ENCODE assay signal across 18 cellular contexts in the genomic region with DNA sequence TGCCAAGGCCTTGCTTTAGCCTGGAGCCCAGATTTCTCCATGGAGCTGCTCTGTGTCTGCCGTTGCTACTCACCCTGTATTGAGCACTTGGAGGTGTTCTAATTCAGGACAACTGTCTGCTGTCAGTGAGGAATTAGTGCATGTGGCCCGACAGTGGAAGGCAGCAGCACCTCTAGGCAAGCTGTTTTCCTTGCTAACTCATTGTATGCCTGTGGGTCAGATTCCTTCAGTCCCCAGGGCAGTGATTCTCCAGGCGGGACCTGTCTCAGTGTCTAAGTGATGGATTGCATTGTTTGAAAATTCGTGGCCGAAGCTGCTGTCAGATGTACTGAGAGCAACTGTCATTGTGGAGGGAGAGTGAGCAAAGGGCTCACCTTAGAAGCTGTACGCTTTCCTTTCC.
DNase-seq lines count a peak whose midpoint lies in the region; ATAC-seq and TF ChIP-seq lines count a peak whose summit lies in the region.
"Had no signal": no experiment of that assay in that cellular context is flagged by ENCODE, and none has a peak within 500 bp of the region (broad histone marks: within the 10 kb centered on the region; RNA-seq: fewer than 3 reads in every experiment).

No MANE protein-coding gene starts in this region.

- H3K36me3 ChIP-seq in neural progenitor cell (no peaks in the 10 kb centered on the region), smooth muscle cell (ENCODE audit: low read depth) (no peaks in the 10 kb centered on the region)

- H3K4me3 ChIP-seq in neural progenitor cell, result no peak overlapping the region
- H3K4me3 ChIP-seq in smooth muscle cell, result no peak overlapping the region
- H3K4me3 ChIP-seq: A549 had no signal

- DNase-seq in NCI-H82 (lab: John Stamatoyannopoulos, UW), result peak; percentile 13
- no peak for DNase-seq in NCI-H82 treated with DMSO at 0.1 percent for 48 hours (lab: John Stamatoyannopoulos, UW; ENCODE audit: unreplicated experiment)
- peak; percentile 31 for DNase-seq in left kidney (ENCODE audit: low read depth, low spot score)
- peak; percentile 29 for DNase-seq in neural progenitor cell (ENCODE audit: low spot score)
- DNase-seq in smooth muscle cell (lab: John Stamatoyannopoulos, UW; ENCODE audit: unreplicated experiment), result no peak
- DNase-seq in activated CD4-positive, alpha-beta T cell treated with anti-CD3 and anti-CD28 coated beads, Interleukin-2, amount 50 U/mL, for 48 hours, result no peak
- no peak for DNase-seq in pons (ENCODE audit: low spot score)
- DNase-seq: AML-193; Caco-2; CD4-positive, alpha-beta T cell; GDM1; GOT3; H9 had no signal

- TF ChIP-seq CTCF in neural progenitor cell (IDR thresholded peaks at IDR 0.05) (no peak), smooth muscle cell (IDR thresholded peaks at IDR 0.05; ENCODE audit: borderline replicate concordance, insufficient read depth, poor library complexity, severe bottlenecking) (no peak)

- H3K9me3 ChIP-seq in neural progenitor cell (ENCODE audit: low read depth) (no peaks in the 10 kb centered on the region), smooth muscle cell (replicated peaks; ENCODE audit: low read depth) (no peaks in the 10 kb centered on the region)
- H3K9me3 ChIP-seq: A549, Caco-2 had no signal

- no peak overlapping the region for H3K9ac ChIP-seq in neural progenitor cell
- H3K9ac ChIP-seq in smooth muscle cell (ENCODE audit: low read depth), result no peak overlapping the region

- 76% methylated on average over 6 of the region's 6 CpGs for WGBS in smooth muscle cell (ENCODE audit: low lambda C conversion rate)

- H3K4me1 ChIP-seq in neural progenitor cell (peaks cover 9% of the 10 kb centered on the region), smooth muscle cell (ENCODE audit: low read depth) (no peaks in the 10 kb centered on the region)
- H3K4me1 ChIP-seq: A549, Caco-2 had no signal

- H3K27ac ChIP-seq in neural progenitor cell (no peak overlapping the region), smooth muscle cell (ENCODE audit: low read depth) (no peak overlapping the region)
- H3K27ac ChIP-seq: 22Rv1, A549, C4-2B had no signal

- no peaks in the 10 kb centered on the region for H3K27me3 Mint-ChIP-seq in neural progenitor cell (ENCODE audit: insufficient read depth, low read depth)

- peaks cover 2% of the 10 kb centered on the region for H3K9me3 Mint-ChIP-seq in neural progenitor cell
- H3K9me3 Mint-ChIP-seq: CD4-positive, alpha-beta T cell; H9 had no signal

- no peaks in the 10 kb centered on the region for H4K20me1 ChIP-seq in neural progenitor cell (ENCODE audit: low read depth)
- H4K20me1 ChIP-seq in smooth muscle cell (ENCODE audit: low read depth), result no peaks in the 10 kb centered on the region

- H3K4me1 Mint-ChIP-seq in neural progenitor cell, result peaks cover 15% of the 10 kb centered on the region

- H3K36me3 Mint-ChIP-seq in neural progenitor cell, result no peaks in the 10 kb centered on the region
- H3K36me3 Mint-ChIP-seq: IgD-negative memory B cell had no signal

- H3F3A ChIP-seq in neural progenitor cell (ENCODE audit: low read depth), result no peaks in the 10 kb centered on the region
- no peaks in the 10 kb centered on the region for H3F3A ChIP-seq in smooth muscle cell (ENCODE audit: low read depth)

- H2AFZ ChIP-seq in neural progenitor cell (replicated peaks) (no peak overlapping the region), smooth muscle cell (ENCODE audit: low read depth) (no peak overlapping the region)

- no peaks in the 10 kb centered on the region for H3K79me2 ChIP-seq in neural progenitor cell (ENCODE audit: low read depth)
- no peaks in the 10 kb centered on the region for H3K79me2 ChIP-seq in smooth muscle cell (ENCODE audit: low read depth)

- no peak overlapping the region for H3K27ac Mint-ChIP-seq in neural progenitor cell
- H3K27ac Mint-ChIP-seq: CD4-positive, alpha-beta T cell; IgD-negative memory B cell had no signal

- no peak overlapping the region for H3K4me2 ChIP-seq in neural progenitor cell
- no peak overlapping the region for H3K4me2 ChIP-seq in smooth muscle cell
- H3K4me2 ChIP-seq: A549 had no signal

- no peak overlapping the region for H3K4me3 Mint-ChIP-seq in neural progenitor cell
- H3K4me3 Mint-ChIP-seq: CD4-positive, alpha-beta T cell; H9; IgD-negative memory B cell had no signal

- ATAC-seq in GM18858 (IDR thresholded peaks at IDR 0.05; ENCODE audit: unreplicated experiment), result no peak
- ATAC-seq: A549 had no signal

- H3K27me3 ChIP-seq in neural progenitor cell (no peaks in the 10 kb centered on the region), smooth muscle cell (ENCODE audit: low read depth) (no peaks in the 10 kb centered on the region)

Comparison
In these comparisons a context has a peak if more than half of its experiments do, and no peak if none do; other contexts are left out.
1. DNase-seq: peak in NCI-H82 (single experiment), left kidney (single experiment) and neural progenitor cell (single experiment); none in NCI-H82 treated with DMSO at 0.1 percent for 48 hours (single experiment), smooth muscle cell (single experiment), activated CD4-positive, alpha-beta T cell treated with anti-CD3 and anti-CD28 coated beads, Interleukin-2, amount 50 U/mL, for 48 hours (0 of 2) and pons (single experiment).